In genomic region chr3:154274345-154274744, GRCh38 we compare ENCODE assay signal across 22 cellular contexts. TPM values are rescaled to one million over a fixed set of nuclear protein-coding genes. Genes with fewer than 3 reads are reported as not detected.
DNase-seq lines count a peak whose midpoint lies in the region; ATAC-seq and TF ChIP-seq lines count a peak whose summit lies in the region.
"Had no signal": no experiment of that assay in that cellular context is flagged by ENCODE, and none has a peak within 500 bp of the region (broad histone marks: within the 10 kb centered on the region; RNA-seq: fewer than 3 reads in every experiment).

No MANE protein-coding gene starts in this region.

- peaks cover 0 to 36% (median 15%) of the 10 kb centered on the region in 12 donors for H3K4me1 ChIP-seq in heart left ventricle
- peaks cover 3% of the 10 kb centered on the region for H3K4me1 ChIP-seq in parathyroid adenoma

- intact Hi-C loops in heart left ventricle (cut with DNase I), result no loop called here
- intact Hi-C loops in left colon (cut with DNase I, micrococcal nuclease), result no loop called here

- no peaks in the 10 kb centered on the region for H3K9me3 ChIP-seq in WERI-Rb-1 (ENCODE audit: severe bottlenecking)
- no peaks in the 10 kb centered on the region for H3K9me3 ChIP-seq in heart left ventricle
- no peaks in the 10 kb centered on the region for H3K9me3 ChIP-seq in parathyroid adenoma (ENCODE audit: control insufficient read depth, low read length)

- H3K4me1 Mint-ChIP-seq in activated naive CD8-positive, alpha-beta T cell treated with anti-CD3 and anti-CD28 coated beads for 36 hours, result peaks cover 6% of the 10 kb centered on the region
- H3K4me1 Mint-ChIP-seq in activated naive CD8-positive, alpha-beta T cell treated with anti-CD3 and anti-CD28 coated beads, Interleukin-2, amount 50 U/mL, for 24 hours, result no peaks in the 10 kb centered on the region
- no peaks in the 10 kb centered on the region for H3K4me1 Mint-ChIP-seq in endothelial cell (ENCODE audit: unreplicated experiment)
- H3K4me1 Mint-ChIP-seq: CD14-positive monocyte had no signal

- no peaks in the 10 kb centered on the region for H3K27me3 Mint-ChIP-seq in activated naive CD8-positive, alpha-beta T cell treated with anti-CD3 and anti-CD28 coated beads for 36 hours
- H3K27me3 Mint-ChIP-seq in activated naive CD8-positive, alpha-beta T cell treated with anti-CD3 and anti-CD28 coated beads, Interleukin-2, amount 50 U/mL, for 24 hours, result no peaks in the 10 kb centered on the region
- H3K27me3 Mint-ChIP-seq in endothelial cell (ENCODE audit: unreplicated experiment), result no peaks in the 10 kb centered on the region

- no peaks in the 10 kb centered on the region for H3K27me3 ChIP-seq in WERI-Rb-1 (ENCODE audit: insufficient read depth, low read depth, severe bottlenecking)
- H3K27me3 ChIP-seq in heart left ventricle, result no peaks in the 10 kb centered on the region
- no peaks in the 10 kb centered on the region for H3K27me3 ChIP-seq in parathyroid adenoma (ENCODE audit: control insufficient read depth, insufficient read depth, low read length)

- no peak for ATAC-seq in activated naive CD8-positive, alpha-beta T cell treated with anti-CD3 and anti-CD28 coated beads, Interleukin-2, amount 50 U/mL, for 24 hours
- ATAC-seq in heart left ventricle, result peak; percentile 36 to 77 (median 68)
- ATAC-seq in left colon, result no peak
- ATAC-seq: HCT116 had no signal

- peaks cover 56% of the 10 kb centered on the region for H3K36me3 ChIP-seq in WERI-Rb-1
- peaks cover 0 to 91% (median 82%) of the 10 kb centered on the region in 9 donors for H3K36me3 ChIP-seq in heart left ventricle
- H3K36me3 ChIP-seq in parathyroid adenoma (ENCODE audit: control insufficient read depth, insufficient read depth, low read length), result no peaks in the 10 kb centered on the region

- no peak for TF ChIP-seq POLR2A in heart left ventricle (IDR thresholded peaks at IDR 0.05)

- H3K27ac Mint-ChIP-seq in activated naive CD8-positive, alpha-beta T cell treated with anti-CD3 and anti-CD28 coated beads for 36 hours, result peak overlapping the region; percentile 26
- no peak overlapping the region for H3K27ac Mint-ChIP-seq in activated naive CD8-positive, alpha-beta T cell treated with anti-CD3 and anti-CD28 coated beads, Interleukin-2, amount 50 U/mL, for 24 hours
- H3K27ac Mint-ChIP-seq in endothelial cell (ENCODE audit: unreplicated experiment), result no peak overlapping the region
- H3K27ac Mint-ChIP-seq: CD14-positive monocyte had no signal

- H3K4me3 ChIP-seq in WERI-Rb-1 (ENCODE audit: low read depth, low read length), result no peak overlapping the region
- H3K4me3 ChIP-seq in heart left ventricle, result no peak overlapping the region
- no peak overlapping the region for H3K4me3 ChIP-seq in parathyroid adenoma (ENCODE audit: low read depth, low read length)

- peak overlapping the region; percentile 38 for H3K27ac ChIP-seq in WERI-Rb-1
- H3K27ac ChIP-seq in heart left ventricle, result peak overlapping the region in 4 of 12 donors; percentile 23 to 51 (median 35)
- no peak overlapping the region for H3K27ac ChIP-seq in parathyroid adenoma
- H3K27ac ChIP-seq: KMS-11 had no signal

- H3K79me2 ChIP-seq in parathyroid adenoma, result no peaks in the 10 kb centered on the region

- WGBS in heart left ventricle, 4 donors, result 0 to 18% (median 10%) methylated on average over 2 of the region's 2 CpGs

- H3K9ac ChIP-seq in parathyroid adenoma, result no peak overlapping the region
- H3K9ac ChIP-seq: KMS-11 had no signal

- no peak for TF ChIP-seq CTCF in WERI-Rb-1 (IDR thresholded peaks at IDR 0.05; ENCODE audit: low read depth, low read length)
- TF ChIP-seq CTCF in heart left ventricle (IDR thresholded peaks at IDR 0.05), result no peak
- no peak for TF ChIP-seq CTCF in parathyroid adenoma (IDR thresholded peaks at IDR 0.05)
- TF ChIP-seq CTCF in endothelial cell (IDR thresholded peaks at IDR 0.05; ENCODE audit: unreplicated experiment), result no peak

- H3K4me2 ChIP-seq in parathyroid adenoma (ENCODE audit: low read length), result peak overlapping the region; percentile 11
- H3K4me2 ChIP-seq: KMS-11 had no signal

- H2AFZ ChIP-seq in parathyroid adenoma, result no peak overlapping the region

- peaks cover 62% of the 10 kb centered on the region for H3K36me3 Mint-ChIP-seq in activated naive CD8-positive, alpha-beta T cell treated with anti-CD3 and anti-CD28 coated beads for 36 hours
- peaks cover 75% of the 10 kb centered on the region for H3K36me3 Mint-ChIP-seq in activated naive CD8-positive, alpha-beta T cell treated with anti-CD3 and anti-CD28 coated beads, Interleukin-2, amount 50 U/mL, for 24 hours (ENCODE audit: low read depth)
- peaks cover 9% of the 10 kb centered on the region for H3K36me3 Mint-ChIP-seq in endothelial cell (ENCODE audit: low read depth, unreplicated experiment)

- H3K4me3 Mint-ChIP-seq in activated naive CD8-positive, alpha-beta T cell treated with anti-CD3 and anti-CD28 coated beads for 36 hours, result no peak overlapping the region
- no peak overlapping the region for H3K4me3 Mint-ChIP-seq in activated naive CD8-positive, alpha-beta T cell treated with anti-CD3 and anti-CD28 coated beads, Interleukin-2, amount 50 U/mL, for 24 hours
- no peak overlapping the region for H3K4me3 Mint-ChIP-seq in endothelial cell (ENCODE audit: unreplicated experiment)
- H3K4me3 Mint-ChIP-seq: CD14-positive monocyte had no signal

- H3K9me3 Mint-ChIP-seq in activated naive CD8-positive, alpha-beta T cell treated with anti-CD3 and anti-CD28 coated beads for 36 hours, result peaks cover 3% of the 10 kb centered on the region
- H3K9me3 Mint-ChIP-seq in activated naive CD8-positive, alpha-beta T cell treated with anti-CD3 and anti-CD28 coated beads, Interleukin-2, amount 50 U/mL, for 24 hours, result no peaks in the 10 kb centered on the region
- no peaks in the 10 kb centered on the region for H3K9me3 Mint-ChIP-seq in endothelial cell (ENCODE audit: unreplicated experiment)
- H3K9me3 Mint-ChIP-seq: CD14-positive monocyte had no signal

- DNase-seq in activated naive CD8-positive, alpha-beta T cell treated with anti-CD3 and anti-CD28 coated beads for 36 hours, result no peak
- DNase-seq in activated naive CD8-positive, alpha-beta T cell treated with anti-CD3 and anti-CD28 coated beads, Interleukin-2, amount 50 U/mL, for 24 hours, result no peak
- peak; percentile 27 for DNase-seq in WERI-Rb-1
- DNase-seq in heart left ventricle, result no peak
- no peak for DNase-seq in endothelial cell (ENCODE audit: low spot score)
- no peak for DNase-seq in Ammon's horn (ENCODE audit: low spot score)
- DNase-seq in left colon, result no peak
- DNase-seq: 8988T, EL, IMR-90, MV-4-11, NCI-H1105 treated with DMSO at 0.1 percent for 48 hours, NCI-H2081, NCI-H2171, NCI-H345, NCI-H524, NCI-H774, OCI-M1 had no signal

RNA-seq across cellular contexts. Expression of gene DHX36, which starts 49.9 kb away (rescaled TPM):
- total RNA-seq in activated naive CD8-positive, alpha-beta T cell treated with anti-CD3 and anti-CD28 coated beads for 36 hours, result 10 to 100 TPM; 79.1 to 82.2 TPM
- total RNA-seq in heart left ventricle (10 to 100 TPM; 24.9 to 50.0 (median 37.0) TPM), endothelial cell (ENCODE audit: unreplicated experiment) (53.8 TPM), left colon (10 to 100 TPM; 41.0 to 47.6 TPM)
- 10 to 100 TPM; 20.4 to 33.1 TPM for polyA plus RNA-seq in heart left ventricle

Comparison
In these comparisons a context has a peak if more than half of its experiments do, and no peak if none do; other contexts are left out.
1. ATAC-seq: peak in heart left ventricle (4 of 4); none in activated naive CD8-positive, alpha-beta T cell treated with anti-CD3 and anti-CD28 coated beads, Interleukin-2, amount 50 U/mL, for 24 hours (single experiment) and left colon (single experiment).